In the genomic region with DNA sequence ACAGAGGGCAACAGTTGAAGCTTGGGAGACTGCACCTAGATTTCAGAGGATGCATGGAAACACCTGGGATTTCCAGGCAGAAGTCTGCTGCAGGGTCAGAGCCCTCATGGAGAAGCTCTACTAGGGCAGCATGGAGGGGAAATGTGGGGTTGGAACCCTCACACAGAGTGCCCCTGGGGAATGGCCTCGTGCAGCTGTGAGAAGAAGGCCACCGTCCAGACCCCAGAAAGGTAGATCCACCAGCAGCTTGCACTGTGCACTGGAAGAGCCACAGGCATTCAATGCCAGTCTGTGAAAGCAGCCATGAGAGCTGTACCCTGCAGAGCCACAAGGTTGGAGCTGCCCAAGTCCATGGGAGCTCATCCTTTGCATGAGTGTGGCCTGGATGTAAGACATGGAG, we compare ENCODE assay signal across 18 cellular contexts.
DNase-seq lines count a peak whose midpoint lies in the region; ATAC-seq and TF ChIP-seq lines count a peak whose summit lies in the region.
"Had no signal": no experiment of that assay in that cellular context is flagged by ENCODE, and none has a peak within 500 bp of the region (broad histone marks: within the 10 kb centered on the region; RNA-seq: fewer than 3 reads in every experiment).

No MANE protein-coding gene starts in this region.

- TF ChIP-seq POLR2A in prostate gland (IDR thresholded peaks at IDR 0.05): no peak

- H3K36me3 Mint-ChIP-seq in naive thymus-derived CD4-positive, alpha-beta T cell: no peaks in the 10 kb centered on the region
- no peaks in the 10 kb centered on the region for H3K36me3 Mint-ChIP-seq in stimulated activated memory B cell treated with anti-CD40 and anti-IgM and Interleukin-4, amounts not matched to agents 10 μg/mL and 1 μg/mL and 100 μg/mL, for 72 hours
- H3K36me3 Mint-ChIP-seq in T-helper 2 cell treated with Interferon-gamma antibody and Interleukin-4, amounts not matched to agents 5 μg/mL and 100 μg/mL, for 36 hours (ENCODE audit: low read depth): no peaks in the 10 kb centered on the region
- H3K36me3 Mint-ChIP-seq: CD4-positive, CD25-positive, alpha-beta regulatory T cell; CD8-positive, alpha-beta T cell had no signal

- no peaks in the 10 kb centered on the region for H3K4me1 ChIP-seq in naive thymus-derived CD4-positive, alpha-beta T cell (ENCODE audit: control insufficient read depth in 2 of 2, insufficient read depth in 2 of 2, low read length in 2 of 2)
- H3K4me1 ChIP-seq in prostate gland (replicated peaks): no peaks in the 10 kb centered on the region
- H3K4me1 ChIP-seq: BLaER1, Caco-2 had no signal

- CTCF ChIA-PET in naive thymus-derived CD4-positive, alpha-beta T cell (lab: Charles Lee): no interaction called here

- no peaks in the 10 kb centered on the region for H3K9me3 ChIP-seq in naive thymus-derived CD4-positive, alpha-beta T cell (ENCODE audit: control insufficient read depth in 2 of 3, low read length in 3 of 3)
- no peaks in the 10 kb centered on the region for H3K9me3 ChIP-seq in prostate gland
- H3K9me3 ChIP-seq: BLaER1, Caco-2 had no signal

- no peaks in the 10 kb centered on the region for H3K36me3 ChIP-seq in naive thymus-derived CD4-positive, alpha-beta T cell (ENCODE audit: control insufficient read depth in 2 of 3, insufficient read depth in 3 of 3, low read length in 3 of 3)
- H3K36me3 ChIP-seq in prostate gland: no peaks in the 10 kb centered on the region
- H3K36me3 ChIP-seq: BLaER1 had no signal

- intact Hi-C loops in naive thymus-derived CD4-positive, alpha-beta T cell (cut with micrococcal nuclease): no loop called here
- intact Hi-C loops in prostate gland (cut with DNase I): no loop called here

- peak; percentile 45 for ATAC-seq in stimulated activated naive CD8-positive, alpha-beta T cell treated with anti-CD3 and anti-CD28 coated beads, Interleukin-15, amount 100 ng/mL, for 72 hours
- ATAC-seq in stimulated activated naive CD8-positive, alpha-beta T cell treated with anti-CD3 and anti-CD28 coated beads, Interleukin-15, Interleukin-2, amounts not matched to agents 100 U/mL and 50 U/mL, for 24 hours: no peak
- peak; percentile 27 for ATAC-seq in naive thymus-derived CD4-positive, alpha-beta T cell
- ATAC-seq in stimulated activated memory B cell treated with anti-CD40 and anti-IgM and Interleukin-4, amounts not matched to agents 10 μg/mL and 1 μg/mL and 100 μg/mL, for 72 hours: peak; percentile 49
- ATAC-seq: CD8-positive, alpha-beta T cell; HCT116 had no signal

- H3K27ac ChIP-seq in naive thymus-derived CD4-positive, alpha-beta T cell (ENCODE audit: low read depth, low read length): no peak overlapping the region
- no peak overlapping the region for H3K27ac ChIP-seq in prostate gland
- H3K27ac ChIP-seq: 22Rv1, BLaER1, C4-2B, GM23248 had no signal

- H3K27me3 ChIP-seq in naive thymus-derived CD4-positive, alpha-beta T cell (ENCODE audit: control insufficient read depth in 2 of 2, insufficient read depth in 2 of 2, low read length in 2 of 2): no peaks in the 10 kb centered on the region
- H3K27me3 ChIP-seq in prostate gland (replicated peaks; ENCODE audit: insufficient read depth): no peaks in the 10 kb centered on the region
- H3K27me3 ChIP-seq: BLaER1 had no signal

- WGBS in prostate gland: 90% methylated on average over 2 of the region's 2 CpGs

- no peaks in the 10 kb centered on the region for H3K4me1 Mint-ChIP-seq in stimulated activated naive CD8-positive, alpha-beta T cell treated with anti-CD3 and anti-CD28 coated beads, Interleukin-15, amount 100 ng/mL, for 72 hours
- H3K4me1 Mint-ChIP-seq in naive thymus-derived CD4-positive, alpha-beta T cell: no peaks in the 10 kb centered on the region
- no peaks in the 10 kb centered on the region for H3K4me1 Mint-ChIP-seq in stimulated activated memory B cell treated with anti-CD40 and anti-IgM and Interleukin-4, amounts not matched to agents 10 μg/mL and 1 μg/mL and 100 μg/mL, for 72 hours
- no peaks in the 10 kb centered on the region for H3K4me1 Mint-ChIP-seq in T-helper 2 cell treated with Interferon-gamma antibody and Interleukin-4, amounts not matched to agents 5 μg/mL and 100 μg/mL, for 36 hours (ENCODE audit: low read depth)
- H3K4me1 Mint-ChIP-seq: B cell; CD4-positive, CD25-positive, alpha-beta regulatory T cell had no signal

- H3K9me3 Mint-ChIP-seq in stimulated activated naive CD8-positive, alpha-beta T cell treated with anti-CD3 and anti-CD28 coated beads, Interleukin-15, amount 100 ng/mL, for 72 hours: peaks cover 0 to 5% of the 10 kb centered on the region in 2 donors
- H3K9me3 Mint-ChIP-seq in naive thymus-derived CD4-positive, alpha-beta T cell: peaks cover 0 to 6% (median 0%) of the 10 kb centered on the region in 11 donors
- H3K9me3 Mint-ChIP-seq in stimulated activated memory B cell treated with anti-CD40 and anti-IgM and Interleukin-4, amounts not matched to agents 10 μg/mL and 1 μg/mL and 100 μg/mL, for 72 hours: no peaks in the 10 kb centered on the region
- no peaks in the 10 kb centered on the region for H3K9me3 Mint-ChIP-seq in T-helper 2 cell treated with Interferon-gamma antibody and Interleukin-4, amounts not matched to agents 5 μg/mL and 100 μg/mL, for 36 hours
- H3K9me3 Mint-ChIP-seq: CD8-positive, alpha-beta T cell; H9 had no signal

- H3K4me3 ChIP-seq in naive thymus-derived CD4-positive, alpha-beta T cell (ENCODE audit: low read length): no peak overlapping the region
- no peak overlapping the region for H3K4me3 ChIP-seq in prostate gland
- H3K4me3 ChIP-seq: BLaER1, GM23248 had no signal

- no peak for DNase-seq in stimulated activated naive CD8-positive, alpha-beta T cell treated with anti-CD3 and anti-CD28 coated beads, Interleukin-15, amount 100 ng/mL, for 72 hours
- DNase-seq in stimulated activated naive CD8-positive, alpha-beta T cell treated with anti-CD3 and anti-CD28 coated beads, Interleukin-15, Interleukin-2, amounts not matched to agents 100 U/mL and 50 U/mL, for 24 hours: no peak
- DNase-seq in naive thymus-derived CD4-positive, alpha-beta T cell: no peak
- no peak for DNase-seq in prostate gland (ENCODE audit: low spot score)
- no peak for DNase-seq in T-helper 2 cell treated with Interferon-gamma antibody and Interleukin-4, amounts not matched to agents 5 μg/mL and 100 μg/mL, for 36 hours (ENCODE audit: low spot score)
- DNase-seq: Caco-2; CD4-positive, CD25-positive, alpha-beta regulatory T cell; CD8-positive, alpha-beta T cell; DMS153; DND-41; GM23248; H9 had no signal

- no peak overlapping the region for H3K4me3 Mint-ChIP-seq in stimulated activated naive CD8-positive, alpha-beta T cell treated with anti-CD3 and anti-CD28 coated beads, Interleukin-15, amount 100 ng/mL, for 72 hours
- no peak overlapping the region for H3K4me3 Mint-ChIP-seq in naive thymus-derived CD4-positive, alpha-beta T cell
- H3K4me3 Mint-ChIP-seq in stimulated activated memory B cell treated with anti-CD40 and anti-IgM and Interleukin-4, amounts not matched to agents 10 μg/mL and 1 μg/mL and 100 μg/mL, for 72 hours: no peak overlapping the region
- H3K4me3 Mint-ChIP-seq in T-helper 2 cell treated with Interferon-gamma antibody and Interleukin-4, amounts not matched to agents 5 μg/mL and 100 μg/mL, for 36 hours: no peak overlapping the region
- H3K4me3 Mint-ChIP-seq: B cell; CD4-positive, CD25-positive, alpha-beta regulatory T cell; CD8-positive, alpha-beta T cell; H9 had no signal

- no peaks in the 10 kb centered on the region for H3K27me3 Mint-ChIP-seq in stimulated activated naive CD8-positive, alpha-beta T cell treated with anti-CD3 and anti-CD28 coated beads, Interleukin-15, amount 100 ng/mL, for 72 hours
- no peaks in the 10 kb centered on the region for H3K27me3 Mint-ChIP-seq in naive thymus-derived CD4-positive, alpha-beta T cell
- no peaks in the 10 kb centered on the region for H3K27me3 Mint-ChIP-seq in stimulated activated memory B cell treated with anti-CD40 and anti-IgM and Interleukin-4, amounts not matched to agents 10 μg/mL and 1 μg/mL and 100 μg/mL, for 72 hours
- H3K27me3 Mint-ChIP-seq in T-helper 2 cell treated with Interferon-gamma antibody and Interleukin-4, amounts not matched to agents 5 μg/mL and 100 μg/mL, for 36 hours (ENCODE audit: low read depth): no peaks in the 10 kb centered on the region
- H3K27me3 Mint-ChIP-seq: B cell; CD4-positive, CD25-positive, alpha-beta regulatory T cell had no signal

- H3K27ac Mint-ChIP-seq in stimulated activated naive CD8-positive, alpha-beta T cell treated with anti-CD3 and anti-CD28 coated beads, Interleukin-15, amount 100 ng/mL, for 72 hours: no peak overlapping the region
- H3K27ac Mint-ChIP-seq in naive thymus-derived CD4-positive, alpha-beta T cell: no peak overlapping the region
- no peak overlapping the region for H3K27ac Mint-ChIP-seq in stimulated activated memory B cell treated with anti-CD40 and anti-IgM and Interleukin-4, amounts not matched to agents 10 μg/mL and 1 μg/mL and 100 μg/mL, for 72 hours
- H3K27ac Mint-ChIP-seq in T-helper 2 cell treated with Interferon-gamma antibody and Interleukin-4, amounts not matched to agents 5 μg/mL and 100 μg/mL, for 36 hours: no peak overlapping the region
- H3K27ac Mint-ChIP-seq: B cell; CD4-positive, CD25-positive, alpha-beta regulatory T cell; CD8-positive, alpha-beta T cell had no signal

- POLR2A ChIA-PET in naive thymus-derived CD4-positive, alpha-beta T cell (lab: Charles Lee): no interaction called here

- no peak for TF ChIP-seq CTCF in prostate gland (IDR thresholded peaks at IDR 0.05)
